Comparison of ENCODE assay signal across 22 cellular contexts in genomic region chr5:78522476-78523105, GRCh38.
A peak's percentile ranks its signal among the peaks of the same experiment; 100 is the strongest.
DNase-seq lines count a peak whose midpoint lies in the region; ATAC-seq, FAIRE-seq and TF ChIP-seq lines count a peak whose summit lies in the region.
"Had no signal": no experiment of that assay in that cellular context is flagged by ENCODE, and none has a peak within 500 bp of the region (broad histone marks: within the 10 kb centered on the region; RNA-seq: fewer than 3 reads in every experiment).

No MANE protein-coding gene starts in this region.

- H3K79me2 ChIP-seq in endothelial cell of umbilical vein (ENCODE audit: control insufficient read depth, insufficient read depth, low read length) (peaks cover 3% of the 10 kb centered on the region), mesendoderm (ENCODE audit: control insufficient read depth, insufficient read depth, low read length) (no peaks in the 10 kb centered on the region)

- no peaks in the 10 kb centered on the region for H3K27me3 ChIP-seq in endothelial cell of umbilical vein (ENCODE audit: control insufficient read depth in 2 of 2, insufficient read depth in 2 of 2, low read length in 2 of 2)
- no peaks in the 10 kb centered on the region for H3K27me3 ChIP-seq in mesendoderm (ENCODE audit: insufficient read depth, low read length, poor library complexity)
- H3K27me3 ChIP-seq in brain microvascular endothelial cell (replicated peaks) = no peaks in the 10 kb centered on the region

- peaks cover 1 to 8% of the 10 kb centered on the region in 2 donors for H3K36me3 Mint-ChIP-seq in stimulated activated naive B cell treated with anti-CD40 and anti-IgM and Interleukin-4, amounts not matched to agents 10 μg/mL and 1 μg/mL and 100 μg/mL, for 72 hours
- H3K36me3 Mint-ChIP-seq: CD4-positive, CD25-positive, alpha-beta regulatory T cell had no signal

- H3K4me1 ChIP-seq in endothelial cell of umbilical vein (ENCODE audit: control insufficient read depth, extremely low read depth, insufficient read depth, low read length) (peaks cover 84% of the 10 kb centered on the region), mesendoderm (ENCODE audit: control insufficient read depth, low read depth, low read length) (peaks cover 8% of the 10 kb centered on the region)

- no peak overlapping the region for H2BK15ac ChIP-seq in mesendoderm (replicated peaks; ENCODE audit: low read depth)

- in situ Hi-C loops in brain microvascular endothelial cell (cut with HindIII; ENCODE audit: low pct_ligation_motif_present, low sequenced_read_pairs) = no loop called here

- no peak overlapping the region for H2AK5ac ChIP-seq in mesendoderm (ENCODE audit: low read length)

- no peak overlapping the region for H2BK5ac ChIP-seq in mesendoderm (ENCODE audit: low read length)

- no peaks in the 10 kb centered on the region for H3K9me3 ChIP-seq in endothelial cell of umbilical vein (replicated peaks; ENCODE audit: control insufficient read depth, insufficient read depth, low read length)
- H3K9me3 ChIP-seq: A549 had no signal

- no CpG with 5 or more reads among the region's 8 CpGs for WGBS in mesendoderm (ENCODE audit: extremely low coverage, insufficient coverage, low lambda C conversion rate)

- H3K4me2 ChIP-seq in endothelial cell of umbilical vein (ENCODE audit: insufficient read depth, low read length) (peak overlapping the region; percentile 64), mesendoderm (ENCODE audit: low read length) (no peak overlapping the region)
- H3K4me2 ChIP-seq: A549, PC-9 had no signal

- H4K8ac ChIP-seq in mesendoderm (ENCODE audit: low read depth, low read length) = no peak overlapping the region

- POLR2A ChIA-PET in endothelial cell of umbilical vein (lab: Charles Lee) = interaction anchor here (1.7 kb wide), 1 partner anchor 18 kb away, joined by 4 read pairs; no protein-coding TSS in a partner anchor

- H3K79me1 ChIP-seq in mesendoderm (ENCODE audit: low read length) = peaks cover 2% of the 10 kb centered on the region

- no peak overlapping the region for H3K27ac Mint-ChIP-seq in stimulated activated naive B cell treated with anti-CD40 and anti-IgM and Interleukin-4, amounts not matched to agents 10 μg/mL and 1 μg/mL and 100 μg/mL, for 72 hours
- H3K27ac Mint-ChIP-seq: CD4-positive, CD25-positive, alpha-beta regulatory T cell had no signal

- no peaks in the 10 kb centered on the region for H3K27me3 Mint-ChIP-seq in stimulated activated naive B cell treated with anti-CD40 and anti-IgM and Interleukin-4, amounts not matched to agents 10 μg/mL and 1 μg/mL and 100 μg/mL, for 72 hours

- no peak for ATAC-seq in GM19452 (IDR thresholded peaks at IDR 0.05; ENCODE audit: unreplicated experiment)
- ATAC-seq in stimulated activated naive B cell treated with anti-CD40 and anti-IgM and Interleukin-4, amounts not matched to agents 10 μg/mL and 1 μg/mL and 100 μg/mL, for 72 hours (replicated peaks) = no peak
- ATAC-seq: A549, HCT116 had no signal

- H3K4ac ChIP-seq in mesendoderm (ENCODE audit: low read depth, low read length) = no peak overlapping the region

- peaks cover 7 to 13% of the 10 kb centered on the region in 2 donors for H3K4me1 Mint-ChIP-seq in stimulated activated naive B cell treated with anti-CD40 and anti-IgM and Interleukin-4, amounts not matched to agents 10 μg/mL and 1 μg/mL and 100 μg/mL, for 72 hours

- TF ChIP-seq POLR2A in endothelial cell of umbilical vein (IDR thresholded peaks at IDR 0.05; ENCODE audit: low read depth, low read length) = no peak

- H4K20me1 ChIP-seq in endothelial cell of umbilical vein (replicated peaks; ENCODE audit: control insufficient read depth, extremely low read depth, insufficient read depth, low read length) = no peaks in the 10 kb centered on the region

- peak; percentile 87 for DNase-seq in DMS 273 treated with DMSO at 0.1 percent for 48 hours (lab: John Stamatoyannopoulos, UW)
- DNase-seq in NCI-H524 treated with DMSO at 0.1 percent for 48 hours (lab: John Stamatoyannopoulos, UW) = peak; percentile 50
- peak; percentile 66 for DNase-seq in endothelial cell of umbilical vein (ENCODE audit: low read depth, low spot score)
- peak; percentile 55 for DNase-seq in mesendoderm
- no peak for DNase-seq in brain microvascular endothelial cell
- no peak for DNase-seq in NCI-H1694 (lab: John Stamatoyannopoulos, UW)
- DNase-seq in stimulated activated naive B cell treated with anti-CD40 and anti-IgM and Interleukin-4, amounts not matched to agents 10 μg/mL and 1 μg/mL and 100 μg/mL, for 72 hours = no peak
- DNase-seq: CD4-positive, CD25-positive, alpha-beta regulatory T cell; COR-L47; IMR-90; MV-4-11; NCI-H1105 treated with DMSO at 0.1 percent for 48 hours; NCI-H2081 treated with DMSO at 0.1 percent for 48 hours; NCI-H748 treated with DMSO at 0.1 percent for 48 hours; PC-9; RPMI8226; SHP77 had no signal

- BruUV-seq in endothelial cell of umbilical vein (replicated peaks; lab: Mats Ljungman, UMichigan) = no TSS peak

- H2AFZ ChIP-seq in endothelial cell of umbilical vein (ENCODE audit: low read depth, low read length) = no peak overlapping the region
- H2AFZ ChIP-seq: PC-9 had no signal

- dilution Hi-C loops in endothelial cell of umbilical vein (cut with MboI; ENCODE audit: extremely low pct_ligation_motif_present, low sequenced_read_pairs) = no loop called here

- no peak overlapping the region for H2BK120ac ChIP-seq in mesendoderm (ENCODE audit: low read depth, low read length)

- CTCF ChIA-PET in endothelial cell of umbilical vein (lab: Charles Lee) = interaction anchor here (1.5 to 1.8 kb wide), 2 partner anchors 11 to 12 kb away, joined by 3 to 6 read pairs; no protein-coding TSS in a partner anchor

- intact Hi-C loops in endothelial cell of umbilical vein (cut with micrococcal nuclease) = no loop called here

- H3K9me3 Mint-ChIP-seq in stimulated activated naive B cell treated with anti-CD40 and anti-IgM and Interleukin-4, amounts not matched to agents 10 μg/mL and 1 μg/mL and 100 μg/mL, for 72 hours = no peaks in the 10 kb centered on the region

- H3K9me1 ChIP-seq in endothelial cell of umbilical vein (replicated peaks; ENCODE audit: control insufficient read depth, extremely low read depth, insufficient read depth, low read length) = no peaks in the 10 kb centered on the region

- no peak overlapping the region for H3K56ac ChIP-seq in mesendoderm (ENCODE audit: low read length)

- no peak overlapping the region for H3K23ac ChIP-seq in mesendoderm (ENCODE audit: low read length)

- H3K9ac ChIP-seq in endothelial cell of umbilical vein (replicated peaks; ENCODE audit: extremely low read depth, insufficient read depth, low read length) = peak overlapping the region; percentile 94
- H3K9ac ChIP-seq in mesendoderm (ENCODE audit: low read length) = no peak overlapping the region

- FAIRE-seq in endothelial cell of umbilical vein (lab: Jason Lieb, UNC) = no peak
- FAIRE-seq: A549, GM12891, H1 had no signal

- H4K5ac ChIP-seq in mesendoderm (ENCODE audit: low read length) = no peak overlapping the region

- no peak overlapping the region for H3K18ac ChIP-seq in mesendoderm (ENCODE audit: low read length)

- H3K4me3 ChIP-seq in endothelial cell of umbilical vein (replicated peaks in 1 of 3; ENCODE audit: insufficient read depth in 1 of 3, low read depth in 1 of 3, low read length in 3 of 3) (no peak overlapping the region), mesendoderm (ENCODE audit: low read length) (no peak overlapping the region), brain microvascular endothelial cell (ENCODE audit: low read depth, low read length) (no peak overlapping the region)
- H3K4me3 ChIP-seq: A549, PC-9 had no signal

- H3K36me3 ChIP-seq in endothelial cell of umbilical vein (ENCODE audit: control insufficient read depth in 2 of 2, extremely low read depth in 1 of 2, insufficient read depth in 2 of 2, low read length in 2 of 2) (no peaks in the 10 kb centered on the region), mesendoderm (ENCODE audit: control insufficient read depth, insufficient read depth, low read length) (no peaks in the 10 kb centered on the region), brain microvascular endothelial cell (replicated peaks) (peaks cover 3% of the 10 kb centered on the region)

- H3K27ac ChIP-seq in endothelial cell of umbilical vein (ENCODE audit: insufficient read depth, low read depth, low read length) = peak overlapping the region; percentile 99
- no peak overlapping the region for H3K27ac ChIP-seq in mesendoderm (ENCODE audit: low read depth, low read length)
- no peak overlapping the region for H3K27ac ChIP-seq in brain microvascular endothelial cell
- H3K27ac ChIP-seq: PC-9 had no signal

- TF ChIP-seq CTCF in endothelial cell of umbilical vein (IDR thresholded peaks at IDR 0.05; ENCODE audit: extremely low read depth in 1 of 2, insufficient read depth in 1 of 2, low read depth in 1 of 2, low read length in 2 of 2) = no peak
- TF ChIP-seq CTCF in brain microvascular endothelial cell (IDR thresholded peaks at IDR 0.05; ENCODE audit: low read depth, low read length, missing control alignments) = no peak

- no peak overlapping the region for H3K4me3 Mint-ChIP-seq in stimulated activated naive B cell treated with anti-CD40 and anti-IgM and Interleukin-4, amounts not matched to agents 10 μg/mL and 1 μg/mL and 100 μg/mL, for 72 hours
- H3K4me3 Mint-ChIP-seq: CD4-positive, CD25-positive, alpha-beta regulatory T cell had no signal

TF ChIP-seq in endothelial cell of umbilical vein, 7 proteins besides CTCF, POLR2A, EP300 and RAD21:
- TF ChIP-seq POLR2AphosphoS5 (IDR thresholded peaks at IDR 0.05; ENCODE audit: insufficient read depth, low read depth, low read length) (no peak), EZH2 (IDR thresholded peaks at IDR 0.05; ENCODE audit: borderline replicate concordance, low read depth, low read length, severe bottlenecking) (no peak), FOS (IDR thresholded peaks at IDR 0.05; ENCODE audit: borderline replicate concordance, insufficient read depth, low read length) (no peak), GATA2 (IDR thresholded peaks at IDR 0.05; ENCODE audit: insufficient read depth, insufficient read length, low read depth, low read length) (no peak), JUN (IDR thresholded peaks at IDR 0.05; ENCODE audit: borderline replicate concordance, insufficient read depth, insufficient read length, low read depth) (no peak), MYC (IDR thresholded peaks at IDR 0.05; ENCODE audit: low read depth, low read length) (no peak), MAX (IDR thresholded peaks at IDR 0.05; ENCODE audit: insufficient read depth, insufficient read length) (no peak)

Comparison
In these comparisons a context has a peak if more than half of its experiments do, and no peak if none do; other contexts are left out.
1. DNase-seq: peak in DMS 273 treated with DMSO at 0.1 percent for 48 hours (single experiment), NCI-H524 treated with DMSO at 0.1 percent for 48 hours (single experiment), endothelial cell of umbilical vein (single experiment) and mesendoderm (single experiment); none in brain microvascular endothelial cell (single experiment), NCI-H1694 (single experiment) and stimulated activated naive B cell treated with anti-CD40 and anti-IgM and Interleukin-4, amounts not matched to agents 10 μg/mL and 1 μg/mL and 100 μg/mL, for 72 hours (single experiment).